ENCODE assay signal across 30 cellular contexts in genomic region chr5:154135125-154135524, GRCh38.
"Had no signal": no experiment of that assay in that cellular context is flagged by ENCODE, and none has a peak within 500 bp of the region (broad histone marks: within the 10 kb centered on the region; RNA-seq: fewer than 3 reads in every experiment).

No MANE protein-coding gene starts in this region.

- H3K4me1 ChIP-seq: ascending aorta had no signal

- DNase-seq: activated B cell treated with CpG ODN at 0.5 μM for 24 hours; activated CD4-positive, alpha-beta memory T cell treated with anti-CD3 and anti-CD28 coated beads for 36 hours; activated CD4-positive, alpha-beta T cell treated with anti-CD3 and anti-CD28 coated beads for 4 hours; activated CD4-positive, alpha-beta T cell treated with anti-CD3 and anti-CD28 coated beads, Interleukin-2, amount 10 ng/mL, durations not matched to agents 24 days and 14 days; activated CD4-positive, alpha-beta T cell treated with anti-CD3 and anti-CD28 coated beads, Interleukin-2, amount 50 U/mL, for 1 hour; activated CD4-positive, alpha-beta T cell treated with anti-CD3 and anti-CD28 coated beads, Interleukin-2, amount 50 U/mL, for 4 hours; activated CD4-positive, CD25-positive, alpha-beta regulatory T cell treated with anti-CD3 and anti-CD28 coated beads, Interleukin-2, amount 50 U/mL, for 72 hours; activated CD8-positive, alpha-beta memory T cell treated with anti-CD3 and anti-CD28 coated beads, Interleukin-2, amount 50 U/mL, for 4 hours; activated CD8-positive, alpha-beta T cell treated with anti-CD3 and anti-CD28 coated beads for 36 hours; activated effector memory CD4-positive, alpha-beta T cell treated with anti-CD3 and anti-CD28 coated beads, Interleukin-2, amount 50 U/mL, for 16 hours; activated naive CD4-positive, alpha-beta T cell treated with anti-CD3 and anti-CD28 coated beads, Interleukin-2, amount 10 ng/mL, durations not matched to agents 7 days and 5 days; activated naive CD4-positive, alpha-beta T cell treated with Interleukin-2 at 50 U/mL for 16 hours; activated naive CD8-positive, alpha-beta T cell treated with anti-CD3 and anti-CD28 coated beads, Interleukin-2, amount 10 ng/mL, durations not matched to agents 7 days and 5 days; activated naive CD8-positive, alpha-beta T cell treated with anti-CD3 and anti-CD28 coated beads, Interleukin-2, amount 50 U/mL, for 24 hours; activated T-cell treated with anti-CD3 and anti-CD28 coated beads for 4 hours; activated T-cell treated with anti-CD3 and anti-CD28 coated beads, Interleukin-2, amount 50 U/mL, for 1 hour; activated T-cell treated with anti-CD3 and anti-CD28 coated beads, Interleukin-2, amount 50 U/mL, for 4 hours; activated T-cell treated with anti-CD3 and anti-CD28 coated beads, Interleukin-2, amount 50 U/mL, for 72 hours; amygdala; anterior cingulate cortex; caudate nucleus; cerebellar nuclear complex; T-helper 1 cell; T-helper 2 cell; T-helper 9 cell had no signal

- FAIRE-seq: TTC549 had no signal

- H3K9me3 ChIP-seq: ascending aorta had no signal

- H3K4me3 ChIP-seq: ascending aorta, cardiac muscle cell had no signal

- ATAC-seq: activated CD8-positive, alpha-beta T cell treated with anti-CD3 and anti-CD28 coated beads for 36 hours; activated naive CD8-positive, alpha-beta T cell treated with anti-CD3 and anti-CD28 coated beads, Interleukin-2, amount 50 U/mL, for 24 hours; activated T-cell treated with anti-CD3 and anti-CD28 coated beads, Interleukin-2, amount 50 U/mL, for 4 hours; activated T-cell treated with anti-CD3 and anti-CD28 coated beads, Interleukin-2, amount 50 U/mL, for 72 hours; activated T-helper 17 cell treated with anti-CD3 and anti-CD28 coated beads, Interleukin-2, amount 50 U/mL, for 72 hours had no signal

- H3K27ac ChIP-seq: ascending aorta, cardiac muscle cell, VCaP had no signal

- H3K36me3 ChIP-seq: ascending aorta, cardiac muscle cell had no signal

- H3K27me3 ChIP-seq: ascending aorta had no signal
